In genomic region chr22:40855960-40856512, GRCh38 we compare ENCODE assay signal across 8 cellular contexts. TPM values are rescaled to one million over a fixed set of nuclear protein-coding genes. Genes with fewer than 3 reads are reported as not detected.
DNase-seq lines count a peak whose midpoint lies in the region; ATAC-seq and TF ChIP-seq lines count a peak whose summit lies in the region.

No MANE protein-coding gene starts in this region.

- DNase-seq in EH (ENCODE audit: low read depth) (peak; percentile 35), T follicular helper cell (ENCODE audit: low read depth) (peak; percentile 5), lower lobe of right lung (no peak), testis (no peak), OCI-M2 (lab: John Stamatoyannopoulos, UW; ENCODE audit: unreplicated experiment) (no peak)
- DNase-seq in effector CD8-positive, alpha-beta T cell (lab: John Stamatoyannopoulos, UW), result peak; percentile 31

- H3K27ac ChIP-seq in lower lobe of right lung (peak overlapping the region; percentile 94), testis (peak overlapping the region; percentile 99 to 100)

- ATAC-seq in GM19397 (IDR thresholded peaks at IDR 0.05; ENCODE audit: unreplicated experiment) (peak; percentile 35), HG03457 (IDR thresholded peaks at IDR 0.05; ENCODE audit: unreplicated experiment) (peak; percentile 6), lower lobe of right lung (peak; percentile 47 to 49)

- no peaks in the 10 kb centered on the region for H3K9me3 ChIP-seq in lower lobe of right lung
- no peaks in the 10 kb centered on the region for H3K9me3 ChIP-seq in testis

- H3K27me3 ChIP-seq in lower lobe of right lung (ENCODE audit: low read depth) (no peaks in the 10 kb centered on the region), testis (no peaks in the 10 kb centered on the region)

- intact Hi-C loops in lower lobe of right lung (cut with DNase I) (no loop called here), testis (cut with DNase I; ENCODE audit: low total_unique reads) (no loop called here)

- H3K4me1 ChIP-seq in lower lobe of right lung (peaks cover 47% of the 10 kb centered on the region), testis (peaks cover 44% of the 10 kb centered on the region)

- no peak for TF ChIP-seq CTCF in lower lobe of right lung (IDR thresholded peaks at IDR 0.05)
- TF ChIP-seq CTCF in testis (IDR thresholded peaks at IDR 0.05), result no peak

- H3K36me3 ChIP-seq in lower lobe of right lung (no peaks in the 10 kb centered on the region), testis (ENCODE audit: low read depth, missing control alignments) (no peaks in the 10 kb centered on the region)

- H3K4me3 ChIP-seq in lower lobe of right lung (peak overlapping the region; percentile 89), testis (peak overlapping the region; percentile 94 to 100)

- no peak for TF ChIP-seq POLR2A in testis (IDR thresholded peaks at IDR 0.05)

- 1% methylated on average over 24 to 29 of the region's 29 CpGs for WGBS in testis, 2 donors

RNA-seq across cellular contexts. Expression of gene ST13, which starts 0.4 kb away (rescaled TPM):
- total RNA-seq in lower lobe of right lung (237 TPM), testis (100 to 1,000 TPM; 139 to 149 TPM)
- polyA plus RNA-seq in testis (ENCODE audit: insufficient read depth, low read depth, low replicate concordance), result 345 TPM

RNA-seq across cellular contexts. Expression of gene XPNPEP3, which starts 0.9 kb away (rescaled TPM):
- total RNA-seq in lower lobe of right lung, result 19.1 TPM
- total RNA-seq in testis, result 10 to 100 TPM; 29.5 to 46.5 TPM
- 43.5 TPM for polyA plus RNA-seq in testis (ENCODE audit: insufficient read depth, low read depth, low replicate concordance)

RNA-seq across cellular contexts. Expression of gene DNAJB7, which starts 5.9 kb away (rescaled TPM):
- total RNA-seq in lower lobe of right lung (not detected), testis (1 to 10 TPM; 3.3 to 9.5 TPM)
- polyA plus RNA-seq in testis (ENCODE audit: insufficient read depth, low read depth, low replicate concordance), result 3.8 TPM

RNA-seq across cellular contexts. Expression of gene SLC25A17, which starts 36.9 kb away (rescaled TPM):
- total RNA-seq in lower lobe of right lung (11.9 TPM), testis (10 to 100 TPM; 33.8 to 36.1 TPM)
- 42.8 TPM for polyA plus RNA-seq in testis (ENCODE audit: insufficient read depth, low read depth, low replicate concordance)

Comparison
In these comparisons a context has a peak if more than half of its experiments do, and no peak if none do; other contexts are left out.
1. DNase-seq: peak in EH (single experiment), T follicular helper cell (single experiment) and effector CD8-positive, alpha-beta T cell (single experiment); none in lower lobe of right lung (single experiment), testis (single experiment) and OCI-M2 (single experiment).
2. Peak in every context shown above with its lines, with median percentiles within 50 percentile points of each other: ATAC-seq.